ENCODE assay signal across 1 cellular context in the genomic region with DNA sequence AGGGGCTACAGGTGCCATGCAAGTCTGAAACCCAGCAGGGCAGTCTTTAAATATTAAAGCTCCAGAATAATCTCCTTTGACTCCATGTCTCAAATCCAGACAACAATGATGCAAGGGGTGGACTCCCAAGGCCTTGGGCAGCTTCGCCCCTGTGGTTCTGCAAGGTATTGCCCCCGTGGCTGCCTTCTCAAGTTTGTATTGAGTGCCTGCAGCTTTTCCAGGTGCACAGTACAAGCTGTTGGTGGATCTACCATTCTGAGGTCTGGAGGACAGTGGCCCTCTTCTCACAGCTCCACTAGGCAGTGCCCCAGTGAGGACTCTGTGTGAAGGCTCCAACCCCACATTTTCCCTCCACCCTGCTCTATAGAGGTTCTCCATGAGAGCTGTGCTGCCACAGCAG.
TF ChIP-seq lines count a peak whose summit lies in the region.

No MANE protein-coding gene starts in this region.

TF ChIP-seq in H1, 55 proteins besides CTCF, POLR2A, EP300 and RAD21:
- TF ChIP-seq MAFK (IDR thresholded peaks at IDR 0.05; ENCODE audit: low read depth, low read length) = no peak
- no peak for TF ChIP-seq SAP30 (IDR thresholded peaks at IDR 0.05; ENCODE audit: insufficient read depth, insufficient replicate concordance, low read length)
- no peak for TF ChIP-seq SUZ12 (IDR thresholded peaks at IDR 0.05; ENCODE audit: low read length)
- no peak for TF ChIP-seq CBX8 (IDR thresholded peaks at IDR 0.05; ENCODE audit: borderline replicate concordance, low read depth, low read length)
- TF ChIP-seq GTF2F1 (IDR thresholded peaks at IDR 0.05; ENCODE audit: borderline replicate concordance, low read depth, low read length) = no peak
- no peak for TF ChIP-seq EGR1 (IDR thresholded peaks at IDR 0.05; ENCODE audit: borderline replicate concordance, low read depth, low read length)
- no peak for TF ChIP-seq HDAC2 (IDR thresholded peaks at IDR 0.05; ENCODE audit: borderline replicate concordance in 1 of 2, low read depth in 2 of 2, low read length in 2 of 2)
- no peak for TF ChIP-seq EZH2 (IDR thresholded peaks at IDR 0.05; ENCODE audit: low read depth, low read length, severe bottlenecking)
- TF ChIP-seq CEBPB (IDR thresholded peaks at IDR 0.05; ENCODE audit: low read depth, low read length) = no peak
- no peak for TF ChIP-seq POU5F1 (IDR thresholded peaks at IDR 0.05; ENCODE audit: low read depth, low read length)
- TF ChIP-seq SRF (IDR thresholded peaks at IDR 0.05; ENCODE audit: low read depth, low read length) = no peak
- no peak for TF ChIP-seq KDM4A (IDR thresholded peaks at IDR 0.05; ENCODE audit: low read depth, low read length, severe bottlenecking)
